In the genomic region with DNA sequence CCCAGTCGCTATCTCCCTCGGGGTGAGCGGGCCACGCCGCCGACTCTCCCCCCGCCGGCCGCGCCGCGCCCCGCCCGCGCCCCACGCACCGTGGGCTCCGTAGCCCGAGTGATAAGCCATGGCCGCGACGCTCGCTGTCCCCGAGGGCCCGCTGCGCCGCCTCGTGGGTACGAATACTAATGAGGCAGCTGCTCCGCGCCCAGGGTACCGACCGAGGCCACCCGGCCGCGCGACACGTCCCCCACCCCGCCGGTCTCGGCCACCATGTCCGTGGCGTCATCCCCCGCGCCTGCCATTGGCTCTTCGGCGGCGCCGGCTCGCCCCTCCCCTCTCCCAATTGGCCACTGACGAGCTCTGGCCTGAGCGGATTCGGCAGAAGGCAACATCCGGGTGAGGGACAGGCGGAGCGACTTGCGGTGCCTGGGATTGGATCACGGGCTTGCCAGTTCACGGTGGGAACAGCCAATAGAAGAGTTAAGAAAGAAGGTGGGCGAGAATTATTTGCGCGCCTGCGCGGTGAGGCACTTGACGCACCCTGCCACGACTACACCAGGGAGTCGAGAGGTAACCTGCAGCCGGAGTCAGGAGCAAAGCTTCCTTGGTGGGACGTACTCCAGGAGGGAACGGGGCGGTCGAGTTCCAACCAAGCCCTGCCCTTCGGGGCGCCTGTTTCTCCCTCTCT, we compare ENCODE assay signal across 1 cellular context.
TF ChIP-seq lines count a peak whose summit lies in the region.

A gene with protein sequence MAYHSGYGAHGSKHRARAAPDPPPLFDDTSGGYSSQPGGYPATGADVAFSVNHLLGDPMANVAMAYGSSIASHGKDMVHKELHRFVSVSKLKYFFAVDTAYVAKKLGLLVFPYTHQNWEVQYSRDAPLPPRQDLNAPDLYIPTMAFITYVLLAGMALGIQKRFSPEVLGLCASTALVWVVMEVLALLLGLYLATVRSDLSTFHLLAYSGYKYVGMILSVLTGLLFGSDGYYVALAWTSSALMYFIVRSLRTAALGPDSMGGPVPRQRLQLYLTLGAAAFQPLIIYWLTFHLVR (minus strand): TSS at position 278 of the 682 bp plus-strand sequence. CDS start 158 bp downstream, at position 120.

TF ChIP-seq in HepG2, 621 proteins besides CTCF, POLR2A, EP300 and RAD21 (continued from another document and continues in another):
- TF ChIP-seq, protein P1, sequence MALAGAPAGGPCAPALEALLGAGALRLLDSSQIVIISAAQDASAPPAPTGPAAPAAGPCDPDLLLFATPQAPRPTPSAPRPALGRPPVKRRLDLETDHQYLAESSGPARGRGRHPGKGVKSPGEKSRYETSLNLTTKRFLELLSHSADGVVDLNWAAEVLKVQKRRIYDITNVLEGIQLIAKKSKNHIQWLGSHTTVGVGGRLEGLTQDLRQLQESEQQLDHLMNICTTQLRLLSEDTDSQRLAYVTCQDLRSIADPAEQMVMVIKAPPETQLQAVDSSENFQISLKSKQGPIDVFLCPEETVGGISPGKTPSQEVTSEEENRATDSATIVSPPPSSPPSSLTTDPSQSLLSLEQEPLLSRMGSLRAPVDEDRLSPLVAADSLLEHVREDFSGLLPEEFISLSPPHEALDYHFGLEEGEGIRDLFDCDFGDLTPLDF (CRISPR knock-in tag; IDR thresholded peaks at IDR 0.05): 0 out of 2 replicates have a peak, but pooled peaks have one; percentile 1
- TF ChIP-seq ZNF772 (CRISPR knock-in tag; IDR thresholded peaks at IDR 0.05) (no peak), ZSCAN9 (CRISPR knock-in tag; IDR thresholded peaks at IDR 0.05; ENCODE audit: borderline replicate concordance) (no peak), KMT2B (CRISPR knock-in tag; IDR thresholded peaks at IDR 0.05) (peak; percentile 35; the same call in 1 of the 2 replicates), DR1 (CRISPR knock-in tag; IDR thresholded peaks at IDR 0.05) (peak; percentile 73), PTBP1 (IDR thresholded peaks at IDR 0.05; ENCODE audit: low read depth, low read length, poor library complexity, severe bottlenecking) (peak; percentile 58), ZZZ3 (CRISPR knock-in tag; IDR thresholded peaks at IDR 0.05; ENCODE audit: borderline replicate concordance) (no peak), KAT7 (CRISPR knock-in tag; IDR thresholded peaks at IDR 0.05; ENCODE audit: borderline replicate concordance) (peak; percentile 9; the same call in 1 of the 2 replicates), CREB1 (IDR thresholded peaks at IDR 0.05) (peak; percentile 89), CREB1 (CRISPR knock-in tag; IDR thresholded peaks at IDR 0.05) (peak; percentile 88), ATF7-NPFF (CRISPR knock-in tag; IDR thresholded peaks at IDR 0.05; ENCODE audit: low read depth) (peak; percentile 68; the same call in 1 of the 2 replicates), ETV6 (CRISPR knock-in tag; conservative IDR thresholded peaks at IDR 0.05) (no peak), HNRNPK (IDR thresholded peaks at IDR 0.05; ENCODE audit: low read depth, low read length, poor library complexity, severe bottlenecking) (no peak), SALL1 (CRISPR knock-in tag; IDR thresholded peaks at IDR 0.05) (peak; percentile 69), ZNF335 (CRISPR knock-in tag; IDR thresholded peaks at IDR 0.05) (no peak), NPAS2 (CRISPR knock-in tag; IDR thresholded peaks at IDR 0.05; ENCODE audit: borderline replicate concordance) (no peak), ZNF746 (CRISPR knock-in tag; IDR thresholded peaks at IDR 0.05) (no peak), MTF2 (CRISPR knock-in tag; IDR thresholded peaks at IDR 0.05; ENCODE audit: borderline replicate concordance) (no peak), ZNF329 (CRISPR knock-in tag; IDR thresholded peaks at IDR 0.05; ENCODE audit: low read depth) (0 out of 2 replicates have a peak, but pooled peaks have one; percentile 46), SRSF1 (optimal IDR thresholded peaks at IDR 0.05; ENCODE audit: low read depth, low read length) (no peak), ZSCAN25 (CRISPR knock-in tag; IDR thresholded peaks at IDR 0.05) (no peak), ZNF83 (CRISPR knock-in tag; IDR thresholded peaks at IDR 0.05; ENCODE audit: borderline replicate concordance) (no peak; the same call in 1 of the 2 replicates), KLF9 (CRISPR knock-in tag; IDR thresholded peaks at IDR 0.05; ENCODE audit: low read depth) (no peak), ZNF496 (CRISPR knock-in tag; IDR thresholded peaks at IDR 0.05; ENCODE audit: insufficient replicate concordance) (no peak), SOX5 (CRISPR knock-in tag; IDR thresholded peaks at IDR 0.05; ENCODE audit: borderline replicate concordance) (peak; percentile 19; the same call in 1 of the 2 replicates), ZNF431 (CRISPR knock-in tag; IDR thresholded peaks at IDR 0.05; ENCODE audit: borderline replicate concordance, low read depth) (0 out of 2 replicates have a peak, but pooled peaks have one; percentile 73), ZNF75D (CRISPR knock-in tag; IDR thresholded peaks at IDR 0.05; ENCODE audit: borderline replicate concordance) (no peak), STAT5B (CRISPR knock-in tag; IDR thresholded peaks at IDR 0.05) (no peak), ZFYVE20 (CRISPR knock-in tag; IDR thresholded peaks at IDR 0.05; ENCODE audit: borderline replicate concordance, low read depth) (peak; percentile 62; the same call in 1 of the 2 replicates)
- TF ChIP-seq, protein P2, sequence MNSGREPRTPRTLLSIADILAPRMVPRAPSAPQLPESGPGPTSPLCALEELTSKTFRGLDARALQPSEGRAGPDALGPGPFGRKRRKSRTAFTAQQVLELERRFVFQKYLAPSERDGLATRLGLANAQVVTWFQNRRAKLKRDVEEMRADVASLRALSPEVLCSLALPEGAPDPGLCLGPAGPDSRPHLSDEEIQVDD (CRISPR knock-in tag; IDR thresholded peaks at IDR 0.05; ENCODE audit: borderline replicate concordance): no peak; the same call in 1 of the 2 replicates
- TF ChIP-seq, protein P3, sequence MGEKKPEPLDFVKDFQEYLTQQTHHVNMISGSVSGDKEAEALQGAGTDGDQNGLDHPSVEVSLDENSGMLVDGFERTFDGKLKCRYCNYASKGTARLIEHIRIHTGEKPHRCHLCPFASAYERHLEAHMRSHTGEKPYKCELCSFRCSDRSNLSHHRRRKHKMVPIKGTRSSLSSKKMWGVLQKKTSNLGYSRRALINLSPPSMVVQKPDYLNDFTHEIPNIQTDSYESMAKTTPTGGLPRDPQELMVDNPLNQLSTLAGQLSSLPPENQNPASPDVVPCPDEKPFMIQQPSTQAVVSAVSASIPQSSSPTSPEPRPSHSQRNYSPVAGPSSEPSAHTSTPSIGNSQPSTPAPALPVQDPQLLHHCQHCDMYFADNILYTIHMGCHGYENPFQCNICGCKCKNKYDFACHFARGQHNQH (CRISPR knock-in tag; IDR thresholded peaks at IDR 0.05): peak; percentile 39; the same call in 1 of the 2 replicates
- TF ChIP-seq, protein P4, sequence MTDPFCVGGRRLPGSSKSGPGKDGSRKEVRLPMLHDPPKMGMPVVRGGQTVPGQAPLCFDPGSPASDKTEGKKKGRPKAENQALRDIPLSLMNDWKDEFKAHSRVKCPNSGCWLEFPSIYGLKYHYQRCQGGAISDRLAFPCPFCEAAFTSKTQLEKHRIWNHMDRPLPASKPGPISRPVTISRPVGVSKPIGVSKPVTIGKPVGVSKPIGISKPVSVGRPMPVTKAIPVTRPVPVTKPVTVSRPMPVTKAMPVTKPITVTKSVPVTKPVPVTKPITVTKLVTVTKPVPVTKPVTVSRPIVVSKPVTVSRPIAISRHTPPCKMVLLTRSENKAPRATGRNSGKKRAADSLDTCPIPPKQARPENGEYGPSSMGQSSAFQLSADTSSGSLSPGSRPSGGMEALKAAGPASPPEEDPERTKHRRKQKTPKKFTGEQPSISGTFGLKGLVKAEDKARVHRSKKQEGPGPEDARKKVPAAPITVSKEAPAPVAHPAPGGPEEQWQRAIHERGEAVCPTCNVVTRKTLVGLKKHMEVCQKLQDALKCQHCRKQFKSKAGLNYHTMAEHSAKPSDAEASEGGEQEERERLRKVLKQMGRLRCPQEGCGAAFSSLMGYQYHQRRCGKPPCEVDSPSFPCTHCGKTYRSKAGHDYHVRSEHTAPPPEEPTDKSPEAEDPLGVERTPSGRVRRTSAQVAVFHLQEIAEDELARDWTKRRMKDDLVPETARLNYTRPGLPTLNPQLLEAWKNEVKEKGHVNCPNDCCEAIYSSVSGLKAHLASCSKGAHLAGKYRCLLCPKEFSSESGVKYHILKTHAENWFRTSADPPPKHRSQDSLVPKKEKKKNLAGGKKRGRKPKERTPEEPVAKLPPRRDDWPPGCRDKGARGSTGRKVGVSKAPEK (CRISPR knock-in tag; IDR thresholded peaks at IDR 0.05; ENCODE audit: borderline replicate concordance): no peak
- TF ChIP-seq, protein P5, sequence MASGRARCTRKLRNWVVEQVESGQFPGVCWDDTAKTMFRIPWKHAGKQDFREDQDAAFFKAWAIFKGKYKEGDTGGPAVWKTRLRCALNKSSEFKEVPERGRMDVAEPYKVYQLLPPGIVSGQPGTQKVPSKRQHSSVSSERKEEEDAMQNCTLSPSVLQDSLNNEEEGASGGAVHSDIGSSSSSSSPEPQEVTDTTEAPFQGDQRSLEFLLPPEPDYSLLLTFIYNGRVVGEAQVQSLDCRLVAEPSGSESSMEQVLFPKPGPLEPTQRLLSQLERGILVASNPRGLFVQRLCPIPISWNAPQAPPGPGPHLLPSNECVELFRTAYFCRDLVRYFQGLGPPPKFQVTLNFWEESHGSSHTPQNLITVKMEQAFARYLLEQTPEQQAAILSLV (CRISPR knock-in tag; IDR thresholded peaks at IDR 0.05; ENCODE audit: borderline replicate concordance): no peak
- TF ChIP-seq, protein P6, sequence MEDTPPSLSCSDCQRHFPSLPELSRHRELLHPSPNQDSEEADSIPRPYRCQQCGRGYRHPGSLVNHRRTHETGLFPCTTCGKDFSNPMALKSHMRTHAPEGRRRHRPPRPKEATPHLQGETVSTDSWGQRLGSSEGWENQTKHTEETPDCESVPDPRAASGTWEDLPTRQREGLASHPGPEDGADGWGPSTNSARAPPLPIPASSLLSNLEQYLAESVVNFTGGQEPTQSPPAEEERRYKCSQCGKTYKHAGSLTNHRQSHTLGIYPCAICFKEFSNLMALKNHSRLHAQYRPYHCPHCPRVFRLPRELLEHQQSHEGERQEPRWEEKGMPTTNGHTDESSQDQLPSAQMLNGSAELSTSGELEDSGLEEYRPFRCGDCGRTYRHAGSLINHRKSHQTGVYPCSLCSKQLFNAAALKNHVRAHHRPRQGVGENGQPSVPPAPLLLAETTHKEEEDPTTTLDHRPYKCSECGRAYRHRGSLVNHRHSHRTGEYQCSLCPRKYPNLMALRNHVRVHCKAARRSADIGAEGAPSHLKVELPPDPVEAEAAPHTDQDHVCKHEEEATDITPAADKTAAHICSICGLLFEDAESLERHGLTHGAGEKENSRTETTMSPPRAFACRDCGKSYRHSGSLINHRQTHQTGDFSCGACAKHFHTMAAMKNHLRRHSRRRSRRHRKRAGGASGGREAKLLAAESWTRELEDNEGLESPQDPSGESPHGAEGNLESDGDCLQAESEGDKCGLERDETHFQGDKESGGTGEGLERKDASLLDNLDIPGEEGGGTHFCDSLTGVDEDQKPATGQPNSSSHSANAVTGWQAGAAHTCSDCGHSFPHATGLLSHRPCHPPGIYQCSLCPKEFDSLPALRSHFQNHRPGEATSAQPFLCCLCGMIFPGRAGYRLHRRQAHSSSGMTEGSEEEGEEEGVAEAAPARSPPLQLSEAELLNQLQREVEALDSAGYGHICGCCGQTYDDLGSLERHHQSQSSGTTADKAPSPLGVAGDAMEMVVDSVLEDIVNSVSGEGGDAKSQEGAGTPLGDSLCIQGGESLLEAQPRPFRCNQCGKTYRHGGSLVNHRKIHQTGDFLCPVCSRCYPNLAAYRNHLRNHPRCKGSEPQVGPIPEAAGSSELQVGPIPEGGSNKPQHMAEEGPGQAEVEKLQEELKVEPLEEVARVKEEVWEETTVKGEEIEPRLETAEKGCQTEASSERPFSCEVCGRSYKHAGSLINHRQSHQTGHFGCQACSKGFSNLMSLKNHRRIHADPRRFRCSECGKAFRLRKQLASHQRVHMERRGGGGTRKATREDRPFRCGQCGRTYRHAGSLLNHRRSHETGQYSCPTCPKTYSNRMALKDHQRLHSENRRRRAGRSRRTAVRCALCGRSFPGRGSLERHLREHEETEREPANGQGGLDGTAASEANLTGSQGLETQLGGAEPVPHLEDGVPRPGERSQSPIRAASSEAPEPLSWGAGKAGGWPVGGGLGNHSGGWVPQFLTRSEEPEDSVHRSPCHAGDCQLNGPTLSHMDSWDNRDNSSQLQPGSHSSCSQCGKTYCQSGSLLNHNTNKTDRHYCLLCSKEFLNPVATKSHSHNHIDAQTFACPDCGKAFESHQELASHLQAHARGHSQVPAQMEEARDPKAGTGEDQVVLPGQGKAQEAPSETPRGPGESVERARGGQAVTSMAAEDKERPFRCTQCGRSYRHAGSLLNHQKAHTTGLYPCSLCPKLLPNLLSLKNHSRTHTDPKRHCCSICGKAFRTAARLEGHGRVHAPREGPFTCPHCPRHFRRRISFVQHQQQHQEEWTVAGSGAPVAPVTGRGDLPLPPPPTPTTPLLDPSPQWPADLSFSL (CRISPR knock-in tag; IDR thresholded peaks at IDR 0.05): no peak
- TF ChIP-seq, protein P7, sequence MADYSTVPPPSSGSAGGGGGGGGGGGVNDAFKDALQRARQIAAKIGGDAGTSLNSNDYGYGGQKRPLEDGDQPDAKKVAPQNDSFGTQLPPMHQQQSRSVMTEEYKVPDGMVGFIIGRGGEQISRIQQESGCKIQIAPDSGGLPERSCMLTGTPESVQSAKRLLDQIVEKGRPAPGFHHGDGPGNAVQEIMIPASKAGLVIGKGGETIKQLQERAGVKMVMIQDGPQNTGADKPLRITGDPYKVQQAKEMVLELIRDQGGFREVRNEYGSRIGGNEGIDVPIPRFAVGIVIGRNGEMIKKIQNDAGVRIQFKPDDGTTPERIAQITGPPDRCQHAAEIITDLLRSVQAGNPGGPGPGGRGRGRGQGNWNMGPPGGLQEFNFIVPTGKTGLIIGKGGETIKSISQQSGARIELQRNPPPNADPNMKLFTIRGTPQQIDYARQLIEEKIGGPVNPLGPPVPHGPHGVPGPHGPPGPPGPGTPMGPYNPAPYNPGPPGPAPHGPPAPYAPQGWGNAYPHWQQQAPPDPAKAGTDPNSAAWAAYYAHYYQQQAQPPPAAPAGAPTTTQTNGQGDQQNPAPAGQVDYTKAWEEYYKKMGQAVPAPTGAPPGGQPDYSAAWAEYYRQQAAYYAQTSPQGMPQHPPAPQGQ (CRISPR knock-in tag; IDR thresholded peaks at IDR 0.05; ENCODE audit: borderline replicate concordance): no peak
- TF ChIP-seq, protein P8, sequence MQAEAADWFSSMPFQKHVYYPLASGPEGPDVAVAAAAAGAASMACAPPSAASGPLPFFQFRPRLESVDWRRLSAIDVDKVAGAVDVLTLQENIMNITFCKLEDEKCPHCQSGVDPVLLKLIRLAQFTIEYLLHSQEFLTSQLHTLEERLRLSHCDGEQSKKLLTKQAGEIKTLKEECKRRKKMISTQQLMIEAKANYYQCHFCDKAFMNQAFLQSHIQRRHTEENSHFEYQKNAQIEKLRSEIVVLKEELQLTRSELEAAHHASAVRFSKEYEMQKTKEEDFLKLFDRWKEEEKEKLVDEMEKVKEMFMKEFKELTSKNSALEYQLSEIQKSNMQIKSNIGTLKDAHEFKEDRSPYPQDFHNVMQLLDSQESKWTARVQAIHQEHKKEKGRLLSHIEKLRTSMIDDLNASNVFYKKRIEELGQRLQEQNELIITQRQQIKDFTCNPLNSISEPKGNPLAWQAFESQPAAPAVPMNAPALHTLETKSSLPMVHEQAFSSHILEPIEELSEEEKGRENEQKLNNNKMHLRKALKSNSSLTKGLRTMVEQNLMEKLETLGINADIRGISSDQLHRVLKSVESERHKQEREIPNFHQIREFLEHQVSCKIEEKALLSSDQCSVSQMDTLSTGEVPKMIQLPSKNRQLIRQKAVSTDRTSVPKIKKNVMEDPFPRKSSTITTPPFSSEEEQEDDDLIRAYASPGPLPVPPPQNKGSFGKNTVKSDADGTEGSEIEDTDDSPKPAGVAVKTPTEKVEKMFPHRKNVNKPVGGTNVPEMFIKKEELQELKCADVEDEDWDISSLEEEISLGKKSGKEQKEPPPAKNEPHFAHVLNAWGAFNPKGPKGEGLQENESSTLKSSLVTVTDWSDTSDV (CRISPR knock-in tag; IDR thresholded peaks at IDR 0.05): no peak
- TF ChIP-seq, protein P9, sequence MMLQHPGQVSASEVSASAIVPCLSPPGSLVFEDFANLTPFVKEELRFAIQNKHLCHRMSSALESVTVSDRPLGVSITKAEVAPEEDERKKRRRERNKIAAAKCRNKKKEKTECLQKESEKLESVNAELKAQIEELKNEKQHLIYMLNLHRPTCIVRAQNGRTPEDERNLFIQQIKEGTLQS (CRISPR knock-in tag; IDR thresholded peaks at IDR 0.05): peak; percentile 70
